ENCODE assay signal across 36 cellular contexts in genomic region chr1:107401704-107402103, GRCh38.
"Had no signal": no experiment of that assay in that cellular context is flagged by ENCODE, and none has a peak within 500 bp of the region (broad histone marks: within the 10 kb centered on the region; RNA-seq: fewer than 3 reads in every experiment).

No MANE protein-coding gene starts in this region.

- DNase-seq: activated B cell treated with CpG ODN at 0.5 μM for 24 hours; activated CD4-positive, alpha-beta memory T cell treated with anti-CD3 and anti-CD28 coated beads for 36 hours; activated CD4-positive, alpha-beta T cell treated with anti-CD3 and anti-CD28 coated beads for 4 hours; activated CD4-positive, alpha-beta T cell treated with anti-CD3 and anti-CD28 coated beads, Interleukin-2, amount 10 ng/mL, durations not matched to agents 24 days and 14 days; activated CD4-positive, alpha-beta T cell treated with anti-CD3 and anti-CD28 coated beads, Interleukin-2, amount 50 U/mL, for 1 hour; activated CD4-positive, alpha-beta T cell treated with anti-CD3 and anti-CD28 coated beads, Interleukin-2, amount 50 U/mL, for 4 hours; activated CD4-positive, CD25-positive, alpha-beta regulatory T cell treated with anti-CD3 and anti-CD28 coated beads, Interleukin-2, amount 50 U/mL, for 72 hours; activated CD8-positive, alpha-beta memory T cell treated with anti-CD3 and anti-CD28 coated beads, Interleukin-2, amount 50 U/mL, for 4 hours; activated CD8-positive, alpha-beta T cell treated with anti-CD3 and anti-CD28 coated beads for 36 hours; activated effector memory CD4-positive, alpha-beta T cell treated with anti-CD3 and anti-CD28 coated beads, Interleukin-2, amount 50 U/mL, for 16 hours; activated gamma-delta T cell treated with Interleukin-2 at 50 U/mL for 16 hours; activated naive CD4-positive, alpha-beta T cell; activated naive CD4-positive, alpha-beta T cell treated with anti-CD3 and anti-CD28 coated beads for 36 hours; activated naive CD4-positive, alpha-beta T cell treated with anti-CD3 and anti-CD28 coated beads, Interleukin-2, amount 50 U/mL, for 16 hours; activated naive CD8-positive, alpha-beta T cell treated with anti-CD3 and anti-CD28 coated beads for 36 hours; activated T-cell treated with anti-CD3 and anti-CD28 coated beads for 4 hours; activated T-cell treated with anti-CD3 and anti-CD28 coated beads, Interleukin-2, amount 50 U/mL, for 1 hour; activated T-cell treated with anti-CD3 and anti-CD28 coated beads, Interleukin-2, amount 50 U/mL, for 4 hours; activated T-cell treated with anti-CD3 and anti-CD28 coated beads, Interleukin-2, amount 50 U/mL, for 72 hours; adrenal gland; amniotic stem cell; aorta; body of pancreas; brain microvascular endothelial cell; central memory CD4-positive, alpha-beta T cell; T-helper 2 cell; T-helper 9 cell had no signal

- H3K4me3 ChIP-seq: adrenal gland, body of pancreas, breast epithelium had no signal

- H3K9me3 Mint-ChIP-seq: activated B cell treated with CpG ODN at 0.5 μM for 24 hours; activated CD4-positive, alpha-beta memory T cell treated with anti-CD3 and anti-CD28 coated beads for 36 hours; activated CD4-positive, alpha-beta T cell treated with anti-CD3 and anti-CD28 coated beads, Interleukin-2, amount 10 ng/mL, durations not matched to agents 24 days and 14 days; activated CD8-positive, alpha-beta T cell treated with anti-CD3 and anti-CD28 coated beads for 36 hours; activated naive CD4-positive, alpha-beta T cell treated with anti-CD3 and anti-CD28 coated beads for 36 hours; activated naive CD4-positive, alpha-beta T cell treated with anti-CD3 and anti-CD28 coated beads, Interleukin-2, amount 50 U/mL, for 72 hours; activated naive CD8-positive, alpha-beta T cell treated with anti-CD3 and anti-CD28 coated beads for 36 hours; activated T-cell treated with anti-CD3 and anti-CD28 coated beads, Interleukin-2, amount 50 U/mL, for 4 hours; activated T-cell treated with anti-CD3 and anti-CD28 coated beads, Interleukin-2, amount 50 U/mL, for 72 hours; activated T-helper 1 cell treated with anti-CD3 and anti-CD28 coated beads, Interleukin-12 subunit alpha, Interleukin-12 subunit beta, Interleukin-2, Interleukin-4 antibody, amounts not matched to agents 30 ng/mL and 10 ng/mL and 1 ng/mL, durations not matched to agents 14 hours and 24 hours and 36 hours; activated T-helper 17 cell treated with anti-CD3 and anti-CD28 coated beads, Interleukin-2, amount 50 U/mL, for 72 hours; T-helper 1 cell treated with Interleukin-12 subunit alpha and Interleukin-12 subunit beta and Interleukin-4 antibody, amounts not matched to agents 30 μg/mL and 1 μg/mL, for 36 hours; T-helper 2 cell treated with Interferon-gamma antibody and Interleukin-4, amounts not matched to agents 5 μg/mL and 100 μg/mL, for 36 hours had no signal

- FAIRE-seq: astrocyte, TTC549 had no signal

- H3K36me3 ChIP-seq: adrenal gland, brain microvascular endothelial cell, breast epithelium had no signal

- ATAC-seq: activated CD8-positive, alpha-beta T cell treated with anti-CD3 and anti-CD28 coated beads for 36 hours; activated naive CD4-positive, alpha-beta T cell treated with anti-CD3 and anti-CD28 coated beads, Interleukin-2, amount 50 U/mL, for 72 hours; activated T-cell treated with anti-CD3 and anti-CD28 coated beads, Interleukin-2, amount 50 U/mL, for 4 hours; activated T-cell treated with anti-CD3 and anti-CD28 coated beads, Interleukin-2, amount 50 U/mL, for 72 hours; activated T-helper 17 cell treated with anti-CD3 and anti-CD28 coated beads, Interleukin-2, amount 50 U/mL, for 72 hours; body of pancreas had no signal

- H3K4me1 ChIP-seq: adrenal gland, body of pancreas, breast epithelium had no signal

- H3K27ac Mint-ChIP-seq: activated B cell treated with CpG ODN at 0.5 μM for 24 hours; activated CD4-positive, alpha-beta memory T cell treated with anti-CD3 and anti-CD28 coated beads for 36 hours; activated CD4-positive, alpha-beta T cell treated with anti-CD3 and anti-CD28 coated beads, Interleukin-2, amount 10 ng/mL, durations not matched to agents 24 days and 14 days; activated CD8-positive, alpha-beta T cell treated with anti-CD3 and anti-CD28 coated beads for 36 hours; activated naive CD4-positive, alpha-beta T cell treated with anti-CD3 and anti-CD28 coated beads for 36 hours; activated naive CD4-positive, alpha-beta T cell treated with anti-CD3 and anti-CD28 coated beads, Interleukin-2, amount 50 U/mL, for 72 hours; activated naive CD8-positive, alpha-beta T cell treated with anti-CD3 and anti-CD28 coated beads for 36 hours; activated T-cell treated with anti-CD3 and anti-CD28 coated beads, Interleukin-2, amount 50 U/mL, for 72 hours; activated T-helper 1 cell treated with anti-CD3 and anti-CD28 coated beads, Interleukin-12 subunit alpha, Interleukin-12 subunit beta, Interleukin-2, Interleukin-4 antibody, amounts not matched to agents 30 ng/mL and 10 ng/mL and 1 ng/mL, durations not matched to agents 14 hours and 24 hours and 36 hours; activated T-helper 17 cell treated with anti-CD3 and anti-CD28 coated beads, Interleukin-2, amount 50 U/mL, for 72 hours; T-helper 1 cell treated with Interleukin-12 subunit alpha and Interleukin-12 subunit beta and Interleukin-4 antibody, amounts not matched to agents 30 μg/mL and 1 μg/mL, for 36 hours; T-helper 2 cell treated with Interferon-gamma antibody and Interleukin-4, amounts not matched to agents 5 μg/mL and 100 μg/mL, for 36 hours had no signal

- H3K27ac ChIP-seq: adrenal gland, body of pancreas, brain microvascular endothelial cell, breast epithelium, VCaP had no signal

- H3K36me3 Mint-ChIP-seq: activated CD4-positive, alpha-beta memory T cell treated with anti-CD3 and anti-CD28 coated beads for 36 hours; activated naive CD4-positive, alpha-beta T cell treated with anti-CD3 and anti-CD28 coated beads, Interleukin-2, amount 50 U/mL, for 72 hours; activated naive CD8-positive, alpha-beta T cell treated with anti-CD3 and anti-CD28 coated beads for 36 hours had no signal

- H3K27me3 ChIP-seq: adrenal gland, body of pancreas, brain microvascular endothelial cell, breast epithelium had no signal

- H3K4me3 Mint-ChIP-seq: activated B cell treated with CpG ODN at 0.5 μM for 24 hours; activated CD4-positive, alpha-beta memory T cell treated with anti-CD3 and anti-CD28 coated beads for 36 hours; activated CD4-positive, alpha-beta T cell treated with anti-CD3 and anti-CD28 coated beads, Interleukin-2, amount 10 ng/mL, durations not matched to agents 24 days and 14 days; activated CD8-positive, alpha-beta T cell treated with anti-CD3 and anti-CD28 coated beads for 36 hours; activated naive CD4-positive, alpha-beta T cell treated with anti-CD3 and anti-CD28 coated beads for 36 hours; activated naive CD8-positive, alpha-beta T cell treated with anti-CD3 and anti-CD28 coated beads for 36 hours; activated T-cell treated with anti-CD3 and anti-CD28 coated beads, Interleukin-2, amount 50 U/mL, for 4 hours; activated T-cell treated with anti-CD3 and anti-CD28 coated beads, Interleukin-2, amount 50 U/mL, for 72 hours; activated T-helper 1 cell treated with anti-CD3 and anti-CD28 coated beads, Interleukin-12 subunit alpha, Interleukin-12 subunit beta, Interleukin-2, Interleukin-4 antibody, amounts not matched to agents 30 ng/mL and 10 ng/mL and 1 ng/mL, durations not matched to agents 14 hours and 24 hours and 36 hours; activated T-helper 17 cell treated with anti-CD3 and anti-CD28 coated beads, Interleukin-2, amount 50 U/mL, for 72 hours; T-helper 1 cell treated with Interleukin-12 subunit alpha and Interleukin-12 subunit beta and Interleukin-4 antibody, amounts not matched to agents 30 μg/mL and 1 μg/mL, for 36 hours; T-helper 2 cell treated with Interferon-gamma antibody and Interleukin-4, amounts not matched to agents 5 μg/mL and 100 μg/mL, for 36 hours had no signal

- H3K27me3 Mint-ChIP-seq: activated B cell treated with CpG ODN at 0.5 μM for 24 hours; activated CD4-positive, alpha-beta memory T cell treated with anti-CD3 and anti-CD28 coated beads for 36 hours; activated naive CD8-positive, alpha-beta T cell treated with anti-CD3 and anti-CD28 coated beads for 36 hours had no signal

- H3K9me3 ChIP-seq: adrenal gland, body of pancreas, breast epithelium had no signal

- H3K4me1 Mint-ChIP-seq: activated CD4-positive, alpha-beta T cell treated with anti-CD3 and anti-CD28 coated beads, Interleukin-2, amount 10 ng/mL, durations not matched to agents 24 days and 14 days; activated naive CD8-positive, alpha-beta T cell treated with anti-CD3 and anti-CD28 coated beads for 36 hours; activated T-helper 17 cell treated with anti-CD3 and anti-CD28 coated beads, Interleukin-2, amount 50 U/mL, for 72 hours had no signal
